ENCODE assay signal across 7 cellular contexts in the genomic region with DNA sequence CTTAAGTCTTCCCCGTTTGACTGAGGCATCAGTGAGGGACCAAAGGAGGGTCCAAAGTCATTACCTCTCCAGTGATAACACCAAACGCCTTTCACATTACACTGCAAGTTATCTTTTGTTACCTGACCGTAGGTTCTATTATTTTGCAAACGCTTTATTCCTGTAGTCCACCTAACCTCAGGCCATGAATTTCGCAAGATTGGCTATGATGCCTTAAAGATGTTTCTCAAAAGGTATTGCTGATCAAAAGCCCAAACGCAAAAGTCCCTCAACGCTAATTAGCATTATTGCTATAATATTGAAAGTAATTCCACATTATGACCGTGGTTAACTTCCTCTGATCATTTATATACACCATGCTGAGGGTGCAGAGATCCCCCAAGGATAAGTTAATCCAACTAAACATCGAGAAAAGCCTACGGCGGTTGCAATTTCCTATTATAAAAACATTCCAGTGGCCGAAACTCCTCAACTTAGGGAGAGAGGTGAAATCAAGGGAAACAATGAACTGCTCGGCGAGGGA. TPM values are rescaled to one million over a fixed set of nuclear protein-coding genes. Genes with fewer than 3 reads are reported as not detected.
DNase-seq lines count a peak whose midpoint lies in the region; ATAC-seq and TF ChIP-seq lines count a peak whose summit lies in the region.

No MANE protein-coding gene starts in this region.

- no peaks in the 10 kb centered on the region for H3K9me3 Mint-ChIP-seq in natural killer cell

- H3K4me3 ChIP-seq in LNCaP clone FGC (ENCODE audit: low read depth, low read length) = peak overlapping the region; percentile 75
- H3K4me3 ChIP-seq in choroid plexus epithelial cell (ENCODE audit: low read depth, low read length) = peak overlapping the region; percentile 88

- no peaks in the 10 kb centered on the region for H3K27me3 Mint-ChIP-seq in natural killer cell (ENCODE audit: low read depth in 2 of 2)

- TF ChIP-seq CTCF in LNCaP clone FGC (IDR thresholded peaks at IDR 0.05; ENCODE audit: control insufficient read depth, extremely low read depth, insufficient read depth) (no peak), choroid plexus epithelial cell (conservative IDR thresholded peaks at IDR 0.05; ENCODE audit: low read depth, low read length) (no peak), natural killer cell (IDR thresholded peaks at IDR 0.05) (no peak)

- ATAC-seq in GM18858 (IDR thresholded peaks at IDR 0.05; ENCODE audit: unreplicated experiment) = peak; percentile 12
- no peak for ATAC-seq in natural killer cell
- no peak for ATAC-seq in HG03432 (IDR thresholded peaks at IDR 0.05; ENCODE audit: unreplicated experiment)

- H3K4me3 Mint-ChIP-seq in natural killer cell = peak overlapping the region; percentile 98

- no peaks in the 10 kb centered on the region for H3K36me3 Mint-ChIP-seq in natural killer cell

- intact Hi-C loops in natural killer cell (cut with micrococcal nuclease) = no loop called here

- DNase-seq in LNCaP clone FGC (ENCODE audit: low read depth) = no peak
- DNase-seq in choroid plexus epithelial cell (ENCODE audit: low read depth) = no peak
- DNase-seq in natural killer cell = no peak
- DNase-seq in activated CD4-positive, CD25-positive, alpha-beta regulatory T cell treated with anti-CD3 and anti-CD28 coated beads, Interleukin-2, amount 50 U/mL, for 72 hours = no peak
- no peak for DNase-seq in GDM1 (lab: John Stamatoyannopoulos, UW)

- H3K4me1 Mint-ChIP-seq in natural killer cell = peaks cover 16 to 19% of the 10 kb centered on the region in 2 donors

- peak overlapping the region; percentile 68 to 87 for H3K27ac Mint-ChIP-seq in natural killer cell

RNA-seq across cellular contexts. Expression of gene DNA2, which starts 0.6 kb away (rescaled TPM):
- 1 to 10 TPM; 7.7 to 9.9 (median 8.6) TPM for total RNA-seq in natural killer cell

RNA-seq across cellular contexts. Expression of gene SLC25A16, which starts 56.2 kb away (rescaled TPM):
- 10 to 100 TPM; 30.2 to 31.5 (median 31.1) TPM for total RNA-seq in natural killer cell
